In the genomic region with DNA sequence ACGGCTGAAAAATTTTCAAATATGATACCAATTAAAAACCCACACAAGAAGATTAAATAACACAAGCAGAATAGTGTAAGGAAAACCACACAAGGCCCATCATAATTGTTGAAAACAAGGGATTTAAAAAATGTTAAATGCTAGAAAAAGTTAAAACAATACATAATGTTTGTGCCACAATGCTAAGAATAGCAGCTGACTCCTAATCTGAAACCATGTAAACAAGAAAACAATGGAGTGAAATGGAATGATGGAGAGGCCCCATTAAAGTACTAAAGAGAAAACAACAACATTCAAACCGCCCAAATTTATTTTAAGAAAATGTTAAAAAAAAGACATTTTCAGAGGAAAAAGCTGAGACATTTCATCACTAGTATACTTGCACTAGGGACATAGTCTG, we compare ENCODE assay signal across 23 cellular contexts.
"Had no signal": no experiment of that assay in that cellular context is flagged by ENCODE, and none has a peak within 500 bp of the region (broad histone marks: within the 10 kb centered on the region; RNA-seq: fewer than 3 reads in every experiment).

No MANE protein-coding gene starts in this region.

- H3K27ac ChIP-seq: colonic mucosa, epithelial cell of prostate, esophagus squamous epithelium, gastrocnemius medialis, heart right ventricle, left lung, lower lobe of right lung had no signal

- ATAC-seq: esophagus mucosa; gastrocnemius medialis; heart right ventricle; left cardiac atrium; left lung; left ventricle myocardium superior; lower lobe of right lung; naive thymus-derived CD4-positive, alpha-beta T cell had no signal

- H3K27me3 ChIP-seq: colonic mucosa, esophagus squamous epithelium, gastrocnemius medialis, heart right ventricle, left lung had no signal

- H3K36me3 ChIP-seq: colonic mucosa, esophagus squamous epithelium, gastrocnemius medialis, heart right ventricle, left lung, lower lobe of right lung had no signal

- H3K4me3 Mint-ChIP-seq: dendritic cell treated with granulocyte-macrophage colony-stimulating factor and Interleukin-4, amounts not matched to agents 40 ng/mL and 50 ng/mL, for 4 days; memory B cell; naive thymus-derived CD4-positive, alpha-beta T cell had no signal

- H3K9me3 ChIP-seq: colonic mucosa, esophagus squamous epithelium, gastrocnemius medialis, lower lobe of right lung had no signal

- H3K27ac Mint-ChIP-seq: dendritic cell treated with granulocyte-macrophage colony-stimulating factor and Interleukin-4, amounts not matched to agents 40 ng/mL and 50 ng/mL, for 4 days; memory B cell; naive thymus-derived CD4-positive, alpha-beta T cell had no signal

- H3K4me1 ChIP-seq: colonic mucosa, esophagus squamous epithelium, gastrocnemius medialis, heart right ventricle, left lung, lower lobe of right lung had no signal

- H3K4me3 ChIP-seq: colonic mucosa, esophagus squamous epithelium, gastrocnemius medialis, heart right ventricle, left lung, lower lobe of right lung had no signal

- H3K27me3 Mint-ChIP-seq: dendritic cell treated with granulocyte-macrophage colony-stimulating factor and Interleukin-4, amounts not matched to agents 40 ng/mL and 50 ng/mL, for 4 days; memory B cell; naive thymus-derived CD4-positive, alpha-beta T cell had no signal

- H3K36me3 Mint-ChIP-seq: memory B cell; naive thymus-derived CD4-positive, alpha-beta T cell had no signal

- DNase-seq: colonic mucosa; cortex of kidney; effector CD8-positive, alpha-beta T cell; erythroblast; esophagus squamous epithelium; foreskin fibroblast; foreskin melanocyte; gastrocnemius medialis; glutamatergic neuron; head of caudate nucleus; heart right ventricle; hippocampal formation; left cardiac atrium; left lung; left ventricle myocardium superior; lower lobe of right lung; mesendoderm; midbrain; naive thymus-derived CD4-positive, alpha-beta T cell had no signal

- H3K4me1 Mint-ChIP-seq: memory B cell; naive thymus-derived CD4-positive, alpha-beta T cell had no signal
